ENCODE assay signal across 35 cellular contexts in the genomic region with DNA sequence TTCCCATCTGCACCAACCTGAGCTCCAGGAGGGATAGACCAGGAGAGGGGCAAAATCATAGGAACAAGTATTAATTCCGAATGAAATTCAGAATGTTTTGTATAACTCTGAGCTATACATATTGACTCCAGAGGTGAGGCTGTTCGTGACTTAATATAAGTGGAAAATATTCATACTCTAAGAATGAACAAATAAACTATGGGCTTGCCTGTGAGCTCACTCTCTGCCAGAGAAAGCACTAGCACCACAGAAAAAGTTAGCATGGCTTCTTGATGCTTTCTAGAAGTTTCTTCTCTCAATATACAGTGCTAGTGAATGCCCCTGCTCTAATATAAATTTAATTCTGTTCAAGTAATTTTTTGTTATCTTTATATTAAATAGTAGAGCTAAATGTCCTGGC.
"Had no signal": no experiment of that assay in that cellular context is flagged by ENCODE, and none has a peak within 500 bp of the region (broad histone marks: within the 10 kb centered on the region; RNA-seq: fewer than 3 reads in every experiment).

No MANE protein-coding gene starts in this region.

- H3K9me3 Mint-ChIP-seq: activated naive CD4-positive, alpha-beta T cell treated with anti-CD3 and anti-CD28 coated beads for 36 hours had no signal

- H3K27ac ChIP-seq: adrenal gland, breast epithelium, VCaP had no signal

- H3K36me3 ChIP-seq: adrenal gland, breast epithelium had no signal

- H3K9me3 ChIP-seq: adrenal gland had no signal

- H3K27ac Mint-ChIP-seq: activated B cell treated with CpG ODN at 0.5 μM for 24 hours; activated CD4-positive, alpha-beta memory T cell treated with anti-CD3 and anti-CD28 coated beads for 36 hours; activated CD4-positive, alpha-beta T cell treated with anti-CD3 and anti-CD28 coated beads, Interleukin-2, amount 10 ng/mL, durations not matched to agents 24 days and 14 days; activated CD8-positive, alpha-beta T cell treated with anti-CD3 and anti-CD28 coated beads for 36 hours; activated naive CD4-positive, alpha-beta T cell treated with anti-CD3 and anti-CD28 coated beads for 36 hours; activated naive CD4-positive, alpha-beta T cell treated with anti-CD3 and anti-CD28 coated beads, Interleukin-2, amount 50 U/mL, for 72 hours; activated naive CD8-positive, alpha-beta T cell treated with anti-CD3 and anti-CD28 coated beads for 36 hours; activated T-cell treated with anti-CD3 and anti-CD28 coated beads, Interleukin-2, amount 50 U/mL, for 72 hours; activated T-helper 1 cell treated with anti-CD3 and anti-CD28 coated beads, Interleukin-12 subunit alpha, Interleukin-12 subunit beta, Interleukin-2, Interleukin-4 antibody, amounts not matched to agents 30 ng/mL and 10 ng/mL and 1 ng/mL, durations not matched to agents 14 hours and 24 hours and 36 hours; activated T-helper 17 cell treated with anti-CD3 and anti-CD28 coated beads, Interleukin-2, amount 50 U/mL, for 72 hours; brain; T-helper 1 cell treated with Interleukin-12 subunit alpha and Interleukin-12 subunit beta and Interleukin-4 antibody, amounts not matched to agents 30 μg/mL and 1 μg/mL, for 36 hours; T-helper 2 cell treated with Interferon-gamma antibody and Interleukin-4, amounts not matched to agents 5 μg/mL and 100 μg/mL, for 36 hours had no signal

- H3K4me1 Mint-ChIP-seq: activated B cell treated with CpG ODN at 0.5 μM for 24 hours; activated CD4-positive, alpha-beta T cell treated with anti-CD3 and anti-CD28 coated beads, Interleukin-2, amount 10 ng/mL, durations not matched to agents 24 days and 14 days; activated naive CD8-positive, alpha-beta T cell treated with anti-CD3 and anti-CD28 coated beads for 36 hours; activated T-helper 17 cell treated with anti-CD3 and anti-CD28 coated beads, Interleukin-2, amount 50 U/mL, for 72 hours had no signal

- FAIRE-seq: TTC549 had no signal

- H3K4me1 ChIP-seq: adrenal gland, breast epithelium had no signal

- H3K36me3 Mint-ChIP-seq: activated CD4-positive, alpha-beta memory T cell treated with anti-CD3 and anti-CD28 coated beads for 36 hours; activated naive CD4-positive, alpha-beta T cell treated with anti-CD3 and anti-CD28 coated beads, Interleukin-2, amount 50 U/mL, for 72 hours; activated naive CD8-positive, alpha-beta T cell treated with anti-CD3 and anti-CD28 coated beads for 36 hours; brain had no signal

- DNase-seq: activated B cell treated with CpG ODN at 0.5 μM for 24 hours; activated CD4-positive, alpha-beta memory T cell treated with anti-CD3 and anti-CD28 coated beads for 36 hours; activated CD4-positive, alpha-beta T cell treated with anti-CD3 and anti-CD28 coated beads for 4 hours; activated CD4-positive, alpha-beta T cell treated with anti-CD3 and anti-CD28 coated beads, Interleukin-2, amount 10 ng/mL, durations not matched to agents 24 days and 14 days; activated CD4-positive, alpha-beta T cell treated with anti-CD3 and anti-CD28 coated beads, Interleukin-2, amount 50 U/mL, for 1 hour; activated CD4-positive, alpha-beta T cell treated with anti-CD3 and anti-CD28 coated beads, Interleukin-2, amount 50 U/mL, for 4 hours; activated CD4-positive, CD25-positive, alpha-beta regulatory T cell treated with anti-CD3 and anti-CD28 coated beads, Interleukin-2, amount 50 U/mL, for 72 hours; activated CD8-positive, alpha-beta memory T cell treated with anti-CD3 and anti-CD28 coated beads, Interleukin-2, amount 50 U/mL, for 4 hours; activated CD8-positive, alpha-beta T cell treated with anti-CD3 and anti-CD28 coated beads for 36 hours; activated effector memory CD4-positive, alpha-beta T cell treated with anti-CD3 and anti-CD28 coated beads, Interleukin-2, amount 50 U/mL, for 16 hours; activated gamma-delta T cell treated with Interleukin-2 at 50 U/mL for 16 hours; activated naive CD4-positive, alpha-beta T cell; activated naive CD4-positive, alpha-beta T cell treated with anti-CD3 and anti-CD28 coated beads for 36 hours; activated naive CD4-positive, alpha-beta T cell treated with anti-CD3 and anti-CD28 coated beads, Interleukin-2, amount 50 U/mL, for 16 hours; activated naive CD8-positive, alpha-beta T cell treated with anti-CD3 and anti-CD28 coated beads for 36 hours; activated T-cell treated with anti-CD3 and anti-CD28 coated beads for 4 hours; activated T-cell treated with anti-CD3 and anti-CD28 coated beads, Interleukin-2, amount 50 U/mL, for 1 hour; activated T-cell treated with anti-CD3 and anti-CD28 coated beads, Interleukin-2, amount 50 U/mL, for 4 hours; activated T-cell treated with anti-CD3 and anti-CD28 coated beads, Interleukin-2, amount 50 U/mL, for 72 hours; adrenal gland; amniotic stem cell; aorta; central memory CD4-positive, alpha-beta T cell; T-helper 1 cell; T-helper 2 cell; T-helper 9 cell had no signal

- ATAC-seq: activated CD8-positive, alpha-beta T cell treated with anti-CD3 and anti-CD28 coated beads for 36 hours; activated naive CD4-positive, alpha-beta T cell treated with anti-CD3 and anti-CD28 coated beads, Interleukin-2, amount 50 U/mL, for 72 hours; activated T-cell treated with anti-CD3 and anti-CD28 coated beads, Interleukin-2, amount 50 U/mL, for 4 hours; activated T-cell treated with anti-CD3 and anti-CD28 coated beads, Interleukin-2, amount 50 U/mL, for 72 hours; activated T-helper 17 cell treated with anti-CD3 and anti-CD28 coated beads, Interleukin-2, amount 50 U/mL, for 72 hours had no signal

- H3K4me3 ChIP-seq: adrenal gland, breast epithelium had no signal

- H3K4me3 Mint-ChIP-seq: activated B cell treated with CpG ODN at 0.5 μM for 24 hours; activated CD4-positive, alpha-beta memory T cell treated with anti-CD3 and anti-CD28 coated beads for 36 hours; activated CD4-positive, alpha-beta T cell treated with anti-CD3 and anti-CD28 coated beads, Interleukin-2, amount 10 ng/mL, durations not matched to agents 24 days and 14 days; activated CD8-positive, alpha-beta T cell treated with anti-CD3 and anti-CD28 coated beads for 36 hours; activated naive CD4-positive, alpha-beta T cell treated with anti-CD3 and anti-CD28 coated beads for 36 hours; activated naive CD8-positive, alpha-beta T cell treated with anti-CD3 and anti-CD28 coated beads for 36 hours; activated T-cell treated with anti-CD3 and anti-CD28 coated beads, Interleukin-2, amount 50 U/mL, for 4 hours; activated T-cell treated with anti-CD3 and anti-CD28 coated beads, Interleukin-2, amount 50 U/mL, for 72 hours; activated T-helper 1 cell treated with anti-CD3 and anti-CD28 coated beads, Interleukin-12 subunit alpha, Interleukin-12 subunit beta, Interleukin-2, Interleukin-4 antibody, amounts not matched to agents 30 ng/mL and 10 ng/mL and 1 ng/mL, durations not matched to agents 14 hours and 24 hours and 36 hours; activated T-helper 17 cell treated with anti-CD3 and anti-CD28 coated beads, Interleukin-2, amount 50 U/mL, for 72 hours; brain; T-helper 1 cell treated with Interleukin-12 subunit alpha and Interleukin-12 subunit beta and Interleukin-4 antibody, amounts not matched to agents 30 μg/mL and 1 μg/mL, for 36 hours; T-helper 2 cell treated with Interferon-gamma antibody and Interleukin-4, amounts not matched to agents 5 μg/mL and 100 μg/mL, for 36 hours had no signal

- H3K27me3 Mint-ChIP-seq: activated B cell treated with CpG ODN at 0.5 μM for 24 hours; activated CD4-positive, alpha-beta memory T cell treated with anti-CD3 and anti-CD28 coated beads for 36 hours; activated CD4-positive, alpha-beta T cell treated with anti-CD3 and anti-CD28 coated beads, Interleukin-2, amount 10 ng/mL, durations not matched to agents 24 days and 14 days; activated CD8-positive, alpha-beta T cell treated with anti-CD3 and anti-CD28 coated beads for 36 hours; activated naive CD8-positive, alpha-beta T cell treated with anti-CD3 and anti-CD28 coated beads for 36 hours; activated T-helper 17 cell treated with anti-CD3 and anti-CD28 coated beads, Interleukin-2, amount 50 U/mL, for 72 hours; brain had no signal

- H3K27me3 ChIP-seq: adrenal gland, breast epithelium had no signal
